In the genomic region with DNA sequence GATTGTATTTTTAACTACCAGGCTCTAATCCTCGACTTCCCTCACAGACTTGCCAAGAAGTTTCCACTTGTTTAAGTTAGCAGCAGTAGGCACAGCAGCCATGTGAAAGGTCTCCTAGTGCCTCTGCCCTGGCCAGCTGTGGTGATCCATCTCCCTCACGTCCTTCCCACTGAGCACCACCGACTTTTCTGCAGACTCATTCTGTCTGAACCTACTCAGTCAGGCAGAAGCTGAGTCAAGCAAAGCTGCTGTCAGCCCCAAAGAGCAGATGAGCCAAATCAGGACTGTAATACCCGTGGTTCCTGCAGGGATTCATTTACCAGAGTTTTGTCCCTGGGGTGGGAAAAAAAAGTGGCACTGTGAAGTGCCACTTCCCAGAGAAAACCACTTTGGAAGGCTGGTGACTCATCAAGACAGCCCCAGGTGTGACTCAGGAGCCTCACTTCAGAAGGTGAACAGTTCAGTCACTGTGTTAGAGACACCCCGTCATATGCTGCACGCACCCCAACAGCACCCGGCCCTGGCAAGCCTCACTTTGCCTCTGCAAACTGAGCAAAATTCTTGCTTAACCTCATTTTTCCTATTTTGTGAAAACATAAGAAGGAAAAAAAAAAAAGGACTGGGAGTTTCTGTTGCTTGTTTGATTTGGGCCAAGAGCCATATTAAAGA, we compare ENCODE assay signal across 1 cellular context.
TF ChIP-seq lines count a peak whose summit lies in the region.

No MANE protein-coding gene starts in this region.

TF ChIP-seq in GM12878, 131 proteins besides CTCF, POLR2A, EP300 and RAD21 (continued from another document):
- TF ChIP-seq PAX5 (IDR thresholded peaks at IDR 0.05; ENCODE audit: borderline replicate concordance, low read depth, low read length) (peak; percentile 14; the same call in 1 of the 2 replicates), SUZ12 (IDR thresholded peaks at IDR 0.05; ENCODE audit: unreplicated experiment) (no peak), SPI1 (IDR thresholded peaks at IDR 0.05; ENCODE audit: borderline replicate concordance, insufficient read depth, low read depth, low read length) (no peak), CHD2 (IDR thresholded peaks at IDR 0.05; ENCODE audit: borderline replicate concordance, low read depth, low read length) (no peak), ZNF24 (IDR thresholded peaks at IDR 0.05) (no peak), RUNX3 (IDR thresholded peaks at IDR 0.05; ENCODE audit: low read length) (no peak; the same call in 1 of the 2 replicates), RB1 (IDR thresholded peaks at IDR 0.05; ENCODE audit: borderline replicate concordance) (no peak), SREBF1 (IDR thresholded peaks at IDR 0.05; ENCODE audit: low read length) (no peak), POLR2AphosphoS5 (IDR thresholded peaks at IDR 0.05; ENCODE audit: low read length) (0 out of 2 replicates have a peak, but pooled peaks have one; percentile 15), YY1 (IDR thresholded peaks at IDR 0.05; ENCODE audit: low read depth, low read length) (no peak), HDGF (IDR thresholded peaks at IDR 0.05) (no peak), SP1 (IDR thresholded peaks at IDR 0.05; ENCODE audit: low read depth, low read length) (no peak), KDM1A (IDR thresholded peaks at IDR 0.05; ENCODE audit: borderline replicate concordance) (no peak), RFX5 (IDR thresholded peaks at IDR 0.05; ENCODE audit: low read depth, low read length) (no peak), FOXM1 (IDR thresholded peaks at IDR 0.05; ENCODE audit: low read depth, low read length) (no peak; the same call in 1 of the 2 replicates), ZBED1 (IDR thresholded peaks at IDR 0.05; ENCODE audit: borderline replicate concordance) (no peak), BACH1 (IDR thresholded peaks at IDR 0.05; ENCODE audit: borderline replicate concordance) (peak; percentile 97), HDAC2 (IDR thresholded peaks at IDR 0.05) (no peak), PAX8 (IDR thresholded peaks at IDR 0.05) (no peak), NFYA (IDR thresholded peaks at IDR 0.05; ENCODE audit: borderline replicate concordance, low read depth, low read length) (no peak), TCF12 (IDR thresholded peaks at IDR 0.05; ENCODE audit: low read depth, low read length) (peak; percentile 16; the same call in 1 of the 2 replicates), EZH2 (IDR thresholded peaks at IDR 0.05; ENCODE audit: borderline replicate concordance, control insufficient read depth, low read depth, low read length) (no peak), SIX5 (IDR thresholded peaks at IDR 0.05; ENCODE audit: low read depth, low read length, severe bottlenecking) (no peak), ZNF622 (IDR thresholded peaks at IDR 0.05) (no peak), LARP7 (IDR thresholded peaks at IDR 0.05) (no peak), SMAD1 (IDR thresholded peaks at IDR 0.05; ENCODE audit: low read depth, partially characterized antibody) (no peak), BMI1 (IDR thresholded peaks at IDR 0.05; ENCODE audit: borderline replicate concordance) (no peak), SUPT20H (IDR thresholded peaks at IDR 0.05; ENCODE audit: borderline replicate concordance, control insufficient read depth, low read depth, low read length) (no peak), CEBPB (IDR thresholded peaks at IDR 0.05; ENCODE audit: borderline replicate concordance in 1 of 2, low read depth in 2 of 2, low read length in 2 of 2) (no peak), BRCA1 (IDR thresholded peaks at IDR 0.05; ENCODE audit: low read depth, low read length) (no peak), CBFB (IDR thresholded peaks at IDR 0.05; ENCODE audit: low read depth) (no peak)
- TF ChIP-seq, protein P1, sequence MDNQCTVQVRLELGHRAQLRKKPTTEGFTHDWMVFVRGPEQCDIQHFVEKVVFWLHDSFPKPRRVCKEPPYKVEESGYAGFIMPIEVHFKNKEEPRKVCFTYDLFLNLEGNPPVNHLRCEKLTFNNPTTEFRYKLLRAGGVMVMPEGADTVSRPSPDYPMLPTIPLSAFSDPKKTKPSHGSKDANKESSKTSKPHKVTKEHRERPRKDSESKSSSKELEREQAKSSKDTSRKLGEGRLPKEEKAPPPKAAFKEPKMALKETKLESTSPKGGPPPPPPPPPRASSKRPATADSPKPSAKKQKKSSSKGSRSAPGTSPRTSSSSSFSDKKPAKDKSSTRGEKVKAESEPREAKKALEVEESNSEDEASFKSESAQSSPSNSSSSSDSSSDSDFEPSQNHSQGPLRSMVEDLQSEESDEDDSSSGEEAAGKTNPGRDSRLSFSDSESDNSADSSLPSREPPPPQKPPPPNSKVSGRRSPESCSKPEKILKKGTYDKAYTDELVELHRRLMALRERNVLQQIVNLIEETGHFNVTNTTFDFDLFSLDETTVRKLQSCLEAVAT (IDR thresholded peaks at IDR 0.05), result peak; percentile 35
- TF ChIP-seq, protein P2, sequence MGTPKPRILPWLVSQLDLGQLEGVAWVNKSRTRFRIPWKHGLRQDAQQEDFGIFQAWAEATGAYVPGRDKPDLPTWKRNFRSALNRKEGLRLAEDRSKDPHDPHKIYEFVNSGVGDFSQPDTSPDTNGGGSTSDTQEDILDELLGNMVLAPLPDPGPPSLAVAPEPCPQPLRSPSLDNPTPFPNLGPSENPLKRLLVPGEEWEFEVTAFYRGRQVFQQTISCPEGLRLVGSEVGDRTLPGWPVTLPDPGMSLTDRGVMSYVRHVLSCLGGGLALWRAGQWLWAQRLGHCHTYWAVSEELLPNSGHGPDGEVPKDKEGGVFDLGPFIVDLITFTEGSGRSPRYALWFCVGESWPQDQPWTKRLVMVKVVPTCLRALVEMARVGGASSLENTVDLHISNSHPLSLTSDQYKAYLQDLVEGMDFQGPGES (IDR thresholded peaks at IDR 0.05), result no peak
- TF ChIP-seq, protein P3, sequence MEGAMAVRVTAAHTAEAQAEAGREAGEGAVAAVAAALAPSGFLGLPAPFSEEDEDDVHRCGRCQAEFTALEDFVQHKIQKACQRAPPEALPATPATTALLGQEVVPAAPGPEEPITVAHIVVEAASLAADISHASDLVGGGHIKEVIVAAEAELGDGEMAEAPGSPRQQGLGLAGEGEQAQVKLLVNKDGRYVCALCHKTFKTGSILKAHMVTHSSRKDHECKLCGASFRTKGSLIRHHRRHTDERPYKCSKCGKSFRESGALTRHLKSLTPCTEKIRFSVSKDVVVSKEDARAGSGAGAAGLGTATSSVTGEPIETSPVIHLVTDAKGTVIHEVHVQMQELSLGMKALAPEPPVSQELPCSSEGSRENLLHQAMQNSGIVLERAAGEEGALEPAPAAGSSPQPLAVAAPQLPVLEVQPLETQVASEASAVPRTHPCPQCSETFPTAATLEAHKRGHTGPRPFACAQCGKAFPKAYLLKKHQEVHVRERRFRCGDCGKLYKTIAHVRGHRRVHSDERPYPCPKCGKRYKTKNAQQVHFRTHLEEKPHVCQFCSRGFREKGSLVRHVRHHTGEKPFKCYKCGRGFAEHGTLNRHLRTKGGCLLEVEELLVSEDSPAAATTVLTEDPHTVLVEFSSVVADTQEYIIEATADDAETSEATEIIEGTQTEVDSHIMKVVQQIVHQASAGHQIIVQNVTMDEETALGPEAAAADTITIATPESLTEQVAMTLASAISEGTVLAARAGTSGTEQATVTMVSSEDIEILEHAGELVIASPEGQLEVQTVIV (IDR thresholded peaks at IDR 0.05; ENCODE audit: borderline replicate concordance, partially characterized antibody), result no peak
- TF ChIP-seq, protein P4, sequence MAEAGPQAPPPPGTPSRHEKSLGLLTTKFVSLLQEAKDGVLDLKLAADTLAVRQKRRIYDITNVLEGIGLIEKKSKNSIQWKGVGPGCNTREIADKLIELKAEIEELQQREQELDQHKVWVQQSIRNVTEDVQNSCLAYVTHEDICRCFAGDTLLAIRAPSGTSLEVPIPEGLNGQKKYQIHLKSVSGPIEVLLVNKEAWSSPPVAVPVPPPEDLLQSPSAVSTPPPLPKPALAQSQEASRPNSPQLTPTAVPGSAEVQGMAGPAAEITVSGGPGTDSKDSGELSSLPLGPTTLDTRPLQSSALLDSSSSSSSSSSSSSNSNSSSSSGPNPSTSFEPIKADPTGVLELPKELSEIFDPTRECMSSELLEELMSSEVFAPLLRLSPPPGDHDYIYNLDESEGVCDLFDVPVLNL (IDR thresholded peaks at IDR 0.05; ENCODE audit: low read depth, low read length), result no peak
- TF ChIP-seq, protein P5, sequence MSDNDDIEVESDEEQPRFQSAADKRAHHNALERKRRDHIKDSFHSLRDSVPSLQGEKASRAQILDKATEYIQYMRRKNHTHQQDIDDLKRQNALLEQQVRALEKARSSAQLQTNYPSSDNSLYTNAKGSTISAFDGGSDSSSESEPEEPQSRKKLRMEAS (IDR thresholded peaks at IDR 0.05; ENCODE audit: low read depth, low read length), result no peak
- TF ChIP-seq, protein P6, sequence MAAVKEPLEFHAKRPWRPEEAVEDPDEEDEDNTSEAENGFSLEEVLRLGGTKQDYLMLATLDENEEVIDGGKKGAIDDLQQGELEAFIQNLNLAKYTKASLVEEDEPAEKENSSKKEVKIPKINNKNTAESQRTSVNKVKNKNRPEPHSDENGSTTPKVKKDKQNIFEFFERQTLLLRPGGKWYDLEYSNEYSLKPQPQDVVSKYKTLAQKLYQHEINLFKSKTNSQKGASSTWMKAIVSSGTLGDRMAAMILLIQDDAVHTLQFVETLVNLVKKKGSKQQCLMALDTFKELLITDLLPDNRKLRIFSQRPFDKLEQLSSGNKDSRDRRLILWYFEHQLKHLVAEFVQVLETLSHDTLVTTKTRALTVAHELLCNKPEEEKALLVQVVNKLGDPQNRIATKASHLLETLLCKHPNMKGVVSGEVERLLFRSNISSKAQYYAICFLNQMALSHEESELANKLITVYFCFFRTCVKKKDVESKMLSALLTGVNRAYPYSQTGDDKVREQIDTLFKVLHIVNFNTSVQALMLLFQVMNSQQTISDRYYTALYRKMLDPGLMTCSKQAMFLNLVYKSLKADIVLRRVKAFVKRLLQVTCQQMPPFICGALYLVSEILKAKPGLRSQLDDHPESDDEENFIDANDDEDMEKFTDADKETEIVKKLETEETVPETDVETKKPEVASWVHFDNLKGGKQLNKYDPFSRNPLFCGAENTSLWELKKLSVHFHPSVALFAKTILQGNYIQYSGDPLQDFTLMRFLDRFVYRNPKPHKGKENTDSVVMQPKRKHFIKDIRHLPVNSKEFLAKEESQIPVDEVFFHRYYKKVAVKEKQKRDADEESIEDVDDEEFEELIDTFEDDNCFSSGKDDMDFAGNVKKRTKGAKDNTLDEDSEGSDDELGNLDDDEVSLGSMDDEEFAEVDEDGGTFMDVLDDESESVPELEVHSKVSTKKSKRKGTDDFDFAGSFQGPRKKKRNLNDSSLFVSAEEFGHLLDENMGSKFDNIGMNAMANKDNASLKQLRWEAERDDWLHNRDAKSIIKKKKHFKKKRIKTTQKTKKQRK (IDR thresholded peaks at IDR 0.05; ENCODE audit: low read depth, low read length), result no peak
- TF ChIP-seq, protein P7, sequence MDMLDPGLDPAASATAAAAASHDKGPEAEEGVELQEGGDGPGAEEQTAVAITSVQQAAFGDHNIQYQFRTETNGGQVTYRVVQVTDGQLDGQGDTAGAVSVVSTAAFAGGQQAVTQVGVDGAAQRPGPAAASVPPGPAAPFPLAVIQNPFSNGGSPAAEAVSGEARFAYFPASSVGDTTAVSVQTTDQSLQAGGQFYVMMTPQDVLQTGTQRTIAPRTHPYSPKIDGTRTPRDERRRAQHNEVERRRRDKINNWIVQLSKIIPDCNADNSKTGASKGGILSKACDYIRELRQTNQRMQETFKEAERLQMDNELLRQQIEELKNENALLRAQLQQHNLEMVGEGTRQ (IDR thresholded peaks at IDR 0.05; ENCODE audit: borderline replicate concordance, low read depth, low read length), result no peak
- TF ChIP-seq, protein P8, sequence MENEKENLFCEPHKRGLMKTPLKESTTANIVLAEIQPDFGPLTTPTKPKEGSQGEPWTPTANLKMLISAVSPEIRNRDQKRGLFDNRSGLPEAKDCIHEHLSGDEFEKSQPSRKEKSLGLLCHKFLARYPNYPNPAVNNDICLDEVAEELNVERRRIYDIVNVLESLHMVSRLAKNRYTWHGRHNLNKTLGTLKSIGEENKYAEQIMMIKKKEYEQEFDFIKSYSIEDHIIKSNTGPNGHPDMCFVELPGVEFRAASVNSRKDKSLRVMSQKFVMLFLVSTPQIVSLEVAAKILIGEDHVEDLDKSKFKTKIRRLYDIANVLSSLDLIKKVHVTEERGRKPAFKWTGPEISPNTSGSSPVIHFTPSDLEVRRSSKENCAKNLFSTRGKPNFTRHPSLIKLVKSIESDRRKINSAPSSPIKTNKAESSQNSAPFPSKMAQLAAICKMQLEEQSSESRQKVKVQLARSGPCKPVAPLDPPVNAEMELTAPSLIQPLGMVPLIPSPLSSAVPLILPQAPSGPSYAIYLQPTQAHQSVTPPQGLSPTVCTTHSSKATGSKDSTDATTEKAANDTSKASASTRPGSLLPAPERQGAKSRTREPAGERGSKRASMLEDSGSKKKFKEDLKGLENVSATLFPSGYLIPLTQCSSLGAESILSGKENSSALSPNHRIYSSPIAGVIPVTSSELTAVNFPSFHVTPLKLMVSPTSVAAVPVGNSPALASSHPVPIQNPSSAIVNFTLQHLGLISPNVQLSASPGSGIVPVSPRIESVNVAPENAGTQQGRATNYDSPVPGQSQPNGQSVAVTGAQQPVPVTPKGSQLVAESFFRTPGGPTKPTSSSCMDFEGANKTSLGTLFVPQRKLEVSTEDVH (IDR thresholded peaks at IDR 0.05; ENCODE audit: low read depth, partially characterized antibody), result no peak
